25 cellular contexts compared by ENCODE assay signal in the genomic region with DNA sequence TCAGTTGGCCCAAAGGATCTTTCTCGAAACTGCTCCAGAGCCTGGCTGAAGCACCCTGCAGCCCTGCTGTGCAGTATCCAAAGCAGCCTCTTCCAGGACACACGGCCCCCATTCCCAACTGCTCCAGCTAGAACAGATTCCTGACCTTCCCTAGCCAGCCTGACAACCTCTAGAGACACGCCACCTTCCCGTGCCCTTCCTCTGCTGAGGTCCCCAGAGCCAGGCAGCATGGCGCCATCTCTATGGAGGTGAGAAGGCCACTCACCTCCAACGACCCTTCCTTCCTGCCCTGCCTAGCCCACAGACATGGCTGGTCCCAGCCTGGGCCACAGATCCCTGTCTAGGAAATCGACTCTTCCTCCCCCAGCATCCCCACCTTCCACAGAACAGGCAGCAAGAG. TPM values are rescaled to one million over a fixed set of nuclear protein-coding genes. Genes with fewer than 3 reads are reported as not detected.
"Had no signal": no experiment of that assay in that cellular context is flagged by ENCODE, and none has a peak within 500 bp of the region (broad histone marks: within the 10 kb centered on the region; RNA-seq: fewer than 3 reads in every experiment).

No MANE protein-coding gene starts in this region.

- ATAC-seq: foreskin keratinocyte; mucosa of descending colon; naive thymus-derived CD8-positive, alpha-beta T cell; psoas muscle; right lobe of liver; upper lobe of right lung had no signal

- H3K4me1 ChIP-seq: foreskin keratinocyte, parathyroid adenoma, psoas muscle, upper lobe of right lung had no signal

- H3K36me3 ChIP-seq: colonic mucosa, right lobe of liver, upper lobe of right lung had no signal

- H2AFZ ChIP-seq: parathyroid adenoma had no signal

- H3K4me3 Mint-ChIP-seq: endodermal cell had no signal

- H3K9ac ChIP-seq: parathyroid adenoma had no signal

- DNase-seq: colonic mucosa; dermis blood vessel endothelial cell; endodermal cell; erythroblast; foreskin keratinocyte; hypothalamus; kidney glomerular epithelial cell; mesendoderm; mucosa of descending colon; naive thymus-derived CD8-positive, alpha-beta T cell; occipital lobe; psoas muscle; retina; right lobe of liver; stimulated activated CD4-positive, alpha-beta T cell treated with anti-CD3 and anti-CD28 coated beads, Interleukin-2, amount 100 ng/mL, for 24 hours; stimulated activated CD4-positive, alpha-beta T cell treated with anti-CD3 and anti-CD28 coated beads, Interleukin-4, amount 100 ng/mL, for 4 hours; stimulated activated naive CD4-positive, alpha-beta T cell; stomach; substantia nigra; upper lobe of right lung had no signal

- H3K4me3 ChIP-seq: colonic mucosa, mucosa of descending colon, psoas muscle, right lobe of liver, skin epidermis, stomach, upper lobe of right lung, vagina had no signal

- H3K79me2 ChIP-seq: parathyroid adenoma had no signal

- H3K9me3 Mint-ChIP-seq: endodermal cell; naive thymus-derived CD8-positive, alpha-beta T cell had no signal

- H3K27me3 ChIP-seq: foreskin keratinocyte, right lobe of liver, vagina had no signal

- H3K27ac ChIP-seq: colonic mucosa, foreskin keratinocyte, parathyroid adenoma, psoas muscle, right lobe of liver, skin epidermis, stomach, upper lobe of right lung, vagina had no signal

- H3K36me3 Mint-ChIP-seq: naive thymus-derived CD8-positive, alpha-beta T cell had no signal

- H3K9me3 ChIP-seq: colonic mucosa, mucosa of descending colon, psoas muscle, right lobe of liver, stomach, upper lobe of right lung, vagina had no signal

- H3K27ac Mint-ChIP-seq: endodermal cell; naive thymus-derived CD8-positive, alpha-beta T cell had no signal

RNA-seq across cellular contexts. Expression of a gene that starts 27.0 kb away (rescaled TPM):
- total RNA-seq: endothelial cell of umbilical vein had no signal
- polyA plus RNA-seq: naive thymus-derived CD8-positive, alpha-beta T cell had no signal

RNA-seq across cellular contexts. Expression of a gene that starts 38.5 kb away (rescaled TPM):
- total RNA-seq: dermis blood vessel endothelial cell, endothelial cell of umbilical vein, foreskin keratinocyte, lung microvascular endothelial cell, psoas muscle, right lobe of liver, stomach, upper lobe of right lung, vagina had no signal
- polyA plus RNA-seq: foreskin keratinocyte had no signal
